Comparison of ENCODE assay signal across 9 cellular contexts in the genomic region with DNA sequence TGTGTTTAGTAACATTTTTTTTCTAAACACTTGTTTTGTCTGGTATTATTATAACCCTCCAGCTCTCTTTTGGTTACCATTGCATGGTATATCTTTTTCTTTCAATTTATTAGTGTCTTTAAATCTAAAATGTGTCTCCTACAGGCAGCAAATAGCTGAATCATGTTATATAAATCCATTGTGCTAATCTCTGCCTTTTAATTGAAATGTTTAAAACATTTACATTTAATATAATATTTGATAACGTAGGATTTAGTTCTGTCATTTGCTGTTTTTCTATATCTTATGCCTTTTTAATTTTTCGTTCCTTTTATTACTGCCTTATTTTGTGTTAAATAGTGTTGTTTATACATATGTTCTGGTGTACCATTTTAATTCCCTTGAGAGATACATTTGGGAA. TPM values are rescaled to one million over a fixed set of nuclear protein-coding genes. Genes with fewer than 3 reads are reported as not detected.
"Had no signal": no experiment of that assay in that cellular context is flagged by ENCODE, and none has a peak within 500 bp of the region (broad histone marks: within the 10 kb centered on the region; RNA-seq: fewer than 3 reads in every experiment).

No MANE protein-coding gene starts in this region.

- FAIRE-seq: H1, H54, HTR-8/SVneo had no signal

- H2AFZ ChIP-seq: GM23338 had no signal

- DNase-seq: H9, HCEC 1CT, IMR-90, KBM-7 had no signal

- H3K4me3 ChIP-seq: GM23338 had no signal

- ATAC-seq: GM23338 had no signal

- H3K4me1 Mint-ChIP-seq: GM23338, H9 had no signal

- H3K4me3 Mint-ChIP-seq: GM23338, H9 had no signal

- H3K4me2 ChIP-seq: GM23338 had no signal

- H3K27ac Mint-ChIP-seq: GM23338, H9 had no signal

RNA-seq across cellular contexts. Expression of a gene that starts 17.1 kb away (rescaled TPM):
- total RNA-seq: HT-29 had no signal

RNA-seq across cellular contexts. Expression of a gene that starts 46.7 kb away (rescaled TPM):
- total RNA-seq: HT-29 had no signal
